1 cellular context compared by ENCODE assay signal in genomic region chr4:188282620-188283232, GRCh38.
TF ChIP-seq lines count a peak whose summit lies in the region.

No MANE protein-coding gene starts in this region.

TF ChIP-seq in H1, 55 proteins besides CTCF, POLR2A, EP300 and RAD21 (continued from another document):
- peak in 1 of 2 experiments; percentile 57; a peak in 1 of 4 replicates for TF ChIP-seq HDAC2 (IDR thresholded peaks at IDR 0.05; ENCODE audit: borderline replicate concordance in 1 of 2, low read depth in 2 of 2, low read length in 2 of 2)
- no peak for TF ChIP-seq SAP30 (IDR thresholded peaks at IDR 0.05; ENCODE audit: insufficient read depth, insufficient replicate concordance, low read length)
- peak; percentile 70 for TF ChIP-seq RNF2 (IDR thresholded peaks at IDR 0.05; ENCODE audit: borderline replicate concordance, low read depth, low read length, missing control alignments, poor library complexity, severe bottlenecking)
- TF ChIP-seq USF2 (IDR thresholded peaks at IDR 0.05; ENCODE audit: low read length) = no peak
- TF ChIP-seq RXRA (IDR thresholded peaks at IDR 0.05; ENCODE audit: insufficient read depth, low read depth, low read length) = no peak
- no peak for TF ChIP-seq CREB1 (IDR thresholded peaks at IDR 0.05)
- no peak for TF ChIP-seq CHD2 (IDR thresholded peaks at IDR 0.05; ENCODE audit: low read length)
- TF ChIP-seq CEBPB (IDR thresholded peaks at IDR 0.05; ENCODE audit: low read depth, low read length) = no peak
- TF ChIP-seq SP1 (IDR thresholded peaks at IDR 0.05; ENCODE audit: low read depth, low read length) = no peak
- no peak for TF ChIP-seq NANOG (IDR thresholded peaks at IDR 0.05; ENCODE audit: insufficient read depth, low read depth, low read length, poor library complexity, severe bottlenecking)
- no peak for TF ChIP-seq ATF3 (IDR thresholded peaks at IDR 0.05; ENCODE audit: insufficient read depth, low read depth, low read length)
- TF ChIP-seq TAF1 (IDR thresholded peaks at IDR 0.05; ENCODE audit: low read depth, low read length) = no peak
- TF ChIP-seq SUZ12 (IDR thresholded peaks at IDR 0.05; ENCODE audit: low read length) = peak; percentile 39; the same call in 1 of the 2 replicates
- TF ChIP-seq TAF7 (optimal IDR thresholded peaks at IDR 0.05; ENCODE audit: borderline replicate concordance, low read depth, low read length) = no peak
- TF ChIP-seq SIRT6 (IDR thresholded peaks at IDR 0.05; ENCODE audit: low read length) = no peak
- TF ChIP-seq JUN (IDR thresholded peaks at IDR 0.05; ENCODE audit: low read depth, low read length) = no peak
- no peak for TF ChIP-seq TCF12 (IDR thresholded peaks at IDR 0.05; ENCODE audit: low read depth, low read length)
- TF ChIP-seq SRF (IDR thresholded peaks at IDR 0.05; ENCODE audit: low read depth, low read length) = no peak
- TF ChIP-seq GABPA (IDR thresholded peaks at IDR 0.05; ENCODE audit: borderline replicate concordance, insufficient read depth, low read length) = peak; percentile 38; the same call in 1 of the 2 replicates
- TF ChIP-seq EZH2 (IDR thresholded peaks at IDR 0.05; ENCODE audit: low read depth, low read length, severe bottlenecking) = peak; percentile 69
- no peak for TF ChIP-seq TEAD4 (IDR thresholded peaks at IDR 0.05; ENCODE audit: low read depth, low read length)
- TF ChIP-seq CHD1 (IDR thresholded peaks at IDR 0.05; ENCODE audit: low read depth, low read length) = no peak
- TF ChIP-seq RFX5 (IDR thresholded peaks at IDR 0.05; ENCODE audit: borderline replicate concordance, low read depth, low read length) = no peak
- TF ChIP-seq RBBP5 (IDR thresholded peaks at IDR 0.05; ENCODE audit: borderline replicate concordance, low read depth, low read length) = peak; percentile 43; the same call in 1 of the 2 replicates
- TF ChIP-seq PHF8 (conservative IDR thresholded peaks at IDR 0.05; ENCODE audit: low read depth, low read length) = no peak
- no peak for TF ChIP-seq KDM5A (IDR thresholded peaks at IDR 0.05; ENCODE audit: low read length)
- TF ChIP-seq NRF1 (IDR thresholded peaks at IDR 0.05; ENCODE audit: low read depth, low read length) = no peak
- no peak for TF ChIP-seq CBX8 (IDR thresholded peaks at IDR 0.05; ENCODE audit: borderline replicate concordance, low read depth, low read length)
- TF ChIP-seq SIX5 (IDR thresholded peaks at IDR 0.05; ENCODE audit: low read depth, low read length) = no peak
- no peak; the same call in 1 of the 2 replicates for TF ChIP-seq EGR1 (IDR thresholded peaks at IDR 0.05; ENCODE audit: borderline replicate concordance, low read depth, low read length)
- no peak for TF ChIP-seq BRCA1 (IDR thresholded peaks at IDR 0.05; ENCODE audit: low read depth, low read length)
- TF ChIP-seq ASH2L (IDR thresholded peaks at IDR 0.05; ENCODE audit: low read length) = peak; percentile 78
- no peak for TF ChIP-seq HDAC6 (IDR thresholded peaks at IDR 0.05; ENCODE audit: low read depth, low read length)
- no peak for TF ChIP-seq YY1 (IDR thresholded peaks at IDR 0.05; ENCODE audit: low read depth, low read length)
- TF ChIP-seq CTBP2 (IDR thresholded peaks at IDR 0.05; ENCODE audit: borderline replicate concordance, insufficient read depth, insufficient read length, low read length) = no peak
- peak; percentile 96 for TF ChIP-seq E2F6 (IDR thresholded peaks at IDR 0.05)
- TF ChIP-seq ATF2 (IDR thresholded peaks at IDR 0.05; ENCODE audit: low read length) = no peak
- TF ChIP-seq SP2 (IDR thresholded peaks at IDR 0.05; ENCODE audit: low read length) = no peak
- no peak for TF ChIP-seq BACH1 (IDR thresholded peaks at IDR 0.05; ENCODE audit: low read length)
- TF ChIP-seq CHD7 (IDR thresholded peaks at IDR 0.05; ENCODE audit: insufficient replicate concordance, low read length) = no peak
- no peak for TF ChIP-seq SP4 (IDR thresholded peaks at IDR 0.05; ENCODE audit: low read length)
- TF ChIP-seq KDM4A (IDR thresholded peaks at IDR 0.05; ENCODE audit: low read depth, low read length, severe bottlenecking) = peak; percentile 88
- no peak for TF ChIP-seq ZNF274 (IDR thresholded peaks at IDR 0.05; ENCODE audit: borderline replicate concordance, extremely low read depth, low read length)
- TF ChIP-seq SIN3A (conservative IDR thresholded peaks at IDR 0.05 in 1 of 2, IDR thresholded peaks at IDR 0.05 in 1 of 2; ENCODE audit: low read depth in 1 of 2, low read length in 2 of 2) = no peak
- no peak for TF ChIP-seq GTF2F1 (IDR thresholded peaks at IDR 0.05; ENCODE audit: borderline replicate concordance, low read depth, low read length)
- no peak for TF ChIP-seq POU5F1 (IDR thresholded peaks at IDR 0.05; ENCODE audit: low read depth, low read length)
